ENCODE assay signal across 16 cellular contexts in genomic region chr2:183665403-183665802, GRCh38.
DNase-seq lines count a peak whose midpoint lies in the region; ATAC-seq, FAIRE-seq and TF ChIP-seq lines count a peak whose summit lies in the region.
"Had no signal": no experiment of that assay in that cellular context is flagged by ENCODE, and none has a peak within 500 bp of the region (broad histone marks: within the 10 kb centered on the region; RNA-seq: fewer than 3 reads in every experiment).

No MANE protein-coding gene starts in this region.

- no peak for ATAC-seq in HG03460 (IDR thresholded peaks at IDR 0.05; ENCODE audit: unreplicated experiment)
- ATAC-seq: activated CD4-positive, CD25-positive, alpha-beta regulatory T cell treated with anti-CD3 and anti-CD28 coated beads, Interleukin-2, amount 50 U/mL, for 24 hours; HepG2 had no signal

- TF ChIP-seq POLR2A in ovary (IDR thresholded peaks at IDR 0.05) = no peak

- TF ChIP-seq CTCF in ovary (IDR thresholded peaks at IDR 0.05) = no peak

- H3K9me3 ChIP-seq in ovary = no peaks in the 10 kb centered on the region
- H3K9me3 ChIP-seq: ascending aorta, stomach had no signal

- no peak for FAIRE-seq in GM19239 (lab: Jason Lieb, UNC)
- FAIRE-seq: G401.6, GM18507, HepG2, islet of Langerhans had no signal

- no peak for TF ChIP-seq EP300 in ovary (IDR thresholded peaks at IDR 0.05)

- DNase-seq in DMS 273 treated with DMSO at 0.1 percent for 48 hours (lab: John Stamatoyannopoulos, UW) (peak; percentile 98), NCI-H1436 (lab: John Stamatoyannopoulos, UW) (peak; percentile 93), NCI-H446 (lab: John Stamatoyannopoulos, UW) (peak; percentile 51 to 88), left kidney (ENCODE audit: low read depth, low spot score) (peak; percentile 56), GM19239 (ENCODE audit: insufficient read length, low spot score) (no peak), KBM-7 (no peak), ovary (no peak)
- DNase-seq: AML-193, stomach had no signal

- H3K27me3 ChIP-seq in ovary = no peaks in the 10 kb centered on the region
- H3K27me3 ChIP-seq: ascending aorta, stomach had no signal

- peaks cover 1% of the 10 kb centered on the region for H3K4me1 ChIP-seq in ovary (ENCODE audit: insufficient read depth)
- H3K4me1 ChIP-seq: ascending aorta had no signal

- 42 to 56% (median 45%) methylated on average over 3 of the region's 3 CpGs for WGBS in ovary, 3 donors

- H3K36me3 ChIP-seq in ovary = no peaks in the 10 kb centered on the region
- H3K36me3 ChIP-seq: ascending aorta, stomach had no signal

- in situ Hi-C loops in KBM-7 (cut with MboI; ENCODE audit: low pct_unique_long_range_greater_than_20kb, low sequenced_read_pairs) = no loop called here

- no peak overlapping the region for H3K27ac ChIP-seq in ovary
- H3K27ac ChIP-seq: ascending aorta, stomach had no signal

- intact Hi-C loops in ovary (cut with DNase I) = no loop called here

- H3K4me3 ChIP-seq in ovary = no peak overlapping the region
- H3K4me3 ChIP-seq: ascending aorta, stomach had no signal

Comparison
In these comparisons a context has a peak if more than half of its experiments do, and no peak if none do; other contexts are left out.
1. DNase-seq: peak in DMS 273 treated with DMSO at 0.1 percent for 48 hours (single experiment), NCI-H1436 (single experiment), NCI-H446 (2 of 2) and left kidney (single experiment); none in GM19239 (single experiment), KBM-7 (single experiment) and ovary (0 of 5).